In the genomic region with DNA sequence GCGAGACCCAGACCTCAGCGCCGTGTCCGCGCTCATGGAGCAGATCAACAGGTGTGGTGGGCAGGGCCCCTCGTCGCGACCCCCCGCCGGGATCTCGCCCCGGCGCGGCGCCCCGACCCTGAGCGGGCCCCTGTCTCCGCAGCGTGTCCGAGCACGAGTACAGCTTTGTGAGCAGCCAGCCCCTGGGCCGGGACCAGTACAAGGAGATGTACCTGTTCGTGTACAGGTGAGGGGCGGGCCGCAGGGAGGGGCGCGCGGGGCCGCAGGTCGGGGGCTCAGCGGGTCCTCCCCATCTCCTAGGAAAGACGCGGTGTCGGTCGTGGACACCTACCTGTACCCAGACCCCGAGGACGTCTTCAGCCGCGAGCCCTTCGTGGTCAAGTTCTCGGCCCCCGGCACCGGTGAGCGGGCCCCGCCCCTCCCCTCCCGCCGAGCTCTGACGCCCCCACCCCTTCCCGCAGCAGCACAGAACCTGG, we compare ENCODE assay signal across 11 cellular contexts. TPM values are rescaled to one million over a fixed set of nuclear protein-coding genes. Genes with fewer than 3 reads are reported as not detected.
A peak's percentile ranks its signal among the peaks of the same experiment; 100 is the strongest.
DNase-seq lines count a peak whose midpoint lies in the region; ATAC-seq and TF ChIP-seq lines count a peak whose summit lies in the region.
"Had no signal": no experiment of that assay in that cellular context is flagged by ENCODE, and none has a peak within 500 bp of the region (broad histone marks: within the 10 kb centered on the region; RNA-seq: fewer than 3 reads in every experiment).

No MANE protein-coding gene starts in this region.

- H3K4me1 ChIP-seq in vagina: peaks cover 22% of the 10 kb centered on the region

- peak; percentile 11 for ATAC-seq in stimulated activated naive CD8-positive, alpha-beta T cell treated with anti-CD3 and anti-CD28 coated beads, Interleukin-15, amount 100 ng/mL, for 72 hours
- no peak for ATAC-seq in stimulated activated naive CD8-positive, alpha-beta T cell treated with anti-CD3 and anti-CD28 coated beads, Interleukin-15, Interleukin-2, amounts not matched to agents 100 U/mL and 50 U/mL, for 24 hours
- ATAC-seq: naive thymus-derived CD4-positive, alpha-beta T cell had no signal

- H3K4me1 Mint-ChIP-seq in stimulated activated naive CD8-positive, alpha-beta T cell treated with anti-CD3 and anti-CD28 coated beads, Interleukin-15, amount 100 ng/mL, for 72 hours: peaks cover 5% of the 10 kb centered on the region

- H3K27ac Mint-ChIP-seq in stimulated activated naive CD8-positive, alpha-beta T cell treated with anti-CD3 and anti-CD28 coated beads, Interleukin-15, amount 100 ng/mL, for 72 hours: no peak overlapping the region
- H3K27ac Mint-ChIP-seq: naive thymus-derived CD4-positive, alpha-beta T cell had no signal

- no peak overlapping the region for H3K27ac ChIP-seq in vagina

- peaks cover 28% of the 10 kb centered on the region for H3K27me3 Mint-ChIP-seq in stimulated activated naive CD8-positive, alpha-beta T cell treated with anti-CD3 and anti-CD28 coated beads, Interleukin-15, amount 100 ng/mL, for 72 hours
- H3K27me3 Mint-ChIP-seq: naive thymus-derived CD4-positive, alpha-beta T cell had no signal

- no peak for TF ChIP-seq POLR2A in vagina (IDR thresholded peaks at IDR 0.05)

- intact Hi-C loops in vagina (cut with DNase I): no loop called here

- H3K36me3 ChIP-seq in vagina: peaks cover 0 to 36% of the 10 kb centered on the region in 2 donors

- H3K9me3 Mint-ChIP-seq in stimulated activated naive CD8-positive, alpha-beta T cell treated with anti-CD3 and anti-CD28 coated beads, Interleukin-15, amount 100 ng/mL, for 72 hours: no peaks in the 10 kb centered on the region
- H3K9me3 Mint-ChIP-seq: naive thymus-derived CD4-positive, alpha-beta T cell had no signal

- no peak overlapping the region for H3K4me3 ChIP-seq in vagina

- no peak for TF ChIP-seq CTCF in vagina (IDR thresholded peaks at IDR 0.05)

- peaks cover 9% of the 10 kb centered on the region for H3K27me3 ChIP-seq in vagina

- H3K4me3 Mint-ChIP-seq in stimulated activated naive CD8-positive, alpha-beta T cell treated with anti-CD3 and anti-CD28 coated beads, Interleukin-15, amount 100 ng/mL, for 72 hours: no peak overlapping the region
- H3K4me3 Mint-ChIP-seq: naive thymus-derived CD4-positive, alpha-beta T cell had no signal

- no peaks in the 10 kb centered on the region for H3K9me3 ChIP-seq in vagina

- no peak for DNase-seq in stimulated activated naive CD8-positive, alpha-beta T cell treated with anti-CD3 and anti-CD28 coated beads, Interleukin-15, amount 100 ng/mL, for 72 hours
- no peak for DNase-seq in stimulated activated naive CD8-positive, alpha-beta T cell treated with anti-CD3 and anti-CD28 coated beads, Interleukin-15, Interleukin-2, amounts not matched to agents 100 U/mL and 50 U/mL, for 24 hours
- peak; percentile 45 for DNase-seq in iPS-NIHi11 (ENCODE audit: low spot score)
- DNase-seq in vagina (ENCODE audit: extremely low spot score in 2 of 2): no peak
- no peak for DNase-seq in NCI-H774 (lab: John Stamatoyannopoulos, UW)
- DNase-seq in middle frontal gyrus (ENCODE audit: extremely low spot score, low spot score): no peak
- DNase-seq: activated CD4-positive, alpha-beta T cell treated with anti-CD3 and anti-CD28 coated beads for 4 hours; EL; naive thymus-derived CD4-positive, alpha-beta T cell; stimulated activated CD4-positive, alpha-beta T cell treated with anti-CD3 and anti-CD28 coated beads, Interleukin-12 subunit alpha, Interleukin-12 subunit beta, amount 100 ng/mL, for 4 hours; stimulated activated CD8-positive, alpha-beta memory T cell treated with anti-CD3 and anti-CD28 coated beads, Interleukin-4, amount 100 ng/mL, for 48 hours had no signal

RNA-seq across cellular contexts. Expression of gene DNASE1L2, which starts 0.9 kb away (rescaled TPM):
- total RNA-seq in vagina: 0.74 TPM

RNA-seq across cellular contexts. Expression of gene E4F1, which starts 13.7 kb away (rescaled TPM):
- total RNA-seq in vagina: 70.0 TPM

RNA-seq across cellular contexts. Expression of gene ECI1, which starts 14.3 kb away (rescaled TPM):
- 72.9 TPM for total RNA-seq in vagina

RNA-seq across cellular contexts. Expression of gene PGP, which starts 22.5 kb away (rescaled TPM):
- 15.5 TPM for total RNA-seq in vagina

RNA-seq across cellular contexts. Expression of gene BRICD5, which starts 26.5 kb away (rescaled TPM):
- 9.6 TPM for total RNA-seq in vagina
